In the genomic region with DNA sequence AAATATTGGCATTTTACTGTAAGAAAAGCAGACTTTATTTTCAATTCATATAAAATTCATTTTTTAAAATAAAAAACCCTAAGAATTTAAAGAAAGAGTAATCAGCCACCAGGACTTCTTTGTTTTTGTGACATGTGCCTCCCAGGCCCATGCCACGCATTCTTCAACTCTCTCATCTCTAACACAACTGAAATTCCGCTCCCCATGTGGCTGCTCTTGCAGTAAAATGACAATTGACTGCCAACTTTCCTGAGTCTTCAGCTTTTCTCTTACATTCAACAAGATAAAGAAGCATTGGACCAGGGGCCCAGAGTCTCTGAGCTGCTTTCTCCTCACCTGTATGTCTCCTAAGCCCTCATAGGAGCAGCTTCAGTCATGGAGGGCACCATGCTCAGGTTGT, we compare ENCODE assay signal across 17 cellular contexts.
DNase-seq lines count a peak whose midpoint lies in the region; ATAC-seq and TF ChIP-seq lines count a peak whose summit lies in the region.
"Had no signal": no experiment of that assay in that cellular context is flagged by ENCODE, and none has a peak within 500 bp of the region (broad histone marks: within the 10 kb centered on the region; RNA-seq: fewer than 3 reads in every experiment).

No MANE protein-coding gene starts in this region.

- H3K4me1 Mint-ChIP-seq in neural progenitor cell: peaks cover 5% of the 10 kb centered on the region

- H3F3A ChIP-seq in neural progenitor cell (ENCODE audit: low read depth): no peaks in the 10 kb centered on the region

- peaks cover 4% of the 10 kb centered on the region for H3K27me3 Mint-ChIP-seq in neural progenitor cell (ENCODE audit: insufficient read depth, low read depth)
- H3K27me3 Mint-ChIP-seq: CD4-positive, alpha-beta T cell had no signal

- peak overlapping the region in 9 of 11 experiments; percentile 1 to 53 (median 27); a peak in 10 of 22 replicates for H3K4me2 ChIP-seq in BLaER1 treated with 17β-estradiol and CSF1 and Interleukin-3, amounts not matched to agents 10 nM and 100 nM
- no peak overlapping the region for H3K4me2 ChIP-seq in neural progenitor cell
- H3K4me2 ChIP-seq: A549, KMS-11 had no signal

- H3K4me3 ChIP-seq in BLaER1 treated with 17β-estradiol and CSF1 and Interleukin-3, amounts not matched to agents 10 nM and 100 nM: no peak overlapping the region
- H3K4me3 ChIP-seq in HUES48 (ENCODE audit: low read depth, low read length) (no peak overlapping the region), ectodermal cell (ENCODE audit: insufficient read depth, low read depth, low read length) (no peak overlapping the region), neural progenitor cell (no peak overlapping the region), gastrocnemius medialis (no peak overlapping the region)
- H3K4me3 ChIP-seq: A549, BLaER1, GM23248 had no signal

- intact Hi-C loops in gastrocnemius medialis (cut with DNase I; ENCODE audit: low total_unique reads): no loop called here

- TF ChIP-seq CTCF in neural progenitor cell (IDR thresholded peaks at IDR 0.05) (no peak), gastrocnemius medialis (IDR thresholded peaks at IDR 0.05 in 4 of 5, conservative IDR thresholded peaks at IDR 0.05 in 1 of 5) (no peak)

- no peaks in the 10 kb centered on the region for H3K36me3 Mint-ChIP-seq in neural progenitor cell

- no peak overlapping the region for H3K27ac ChIP-seq in BLaER1 treated with 17β-estradiol and CSF1 and Interleukin-3, amounts not matched to agents 10 nM and 100 nM
- peak overlapping the region; percentile 63 for H3K27ac ChIP-seq in HUES48 (ENCODE audit: low read depth, low read length)
- peak overlapping the region; percentile 75 for H3K27ac ChIP-seq in ectodermal cell (ENCODE audit: insufficient read depth, low read depth, low read length, poor library complexity, severe bottlenecking)
- H3K27ac ChIP-seq in neural progenitor cell: no peak overlapping the region
- no peak overlapping the region for H3K27ac ChIP-seq in gastrocnemius medialis
- H3K27ac ChIP-seq: 22Rv1, A549, BLaER1, GM23248, KMS-11 had no signal

- DNase-seq in neural progenitor cell (ENCODE audit: low spot score) (peak; percentile 19), amniotic stem cell (lab: John Stamatoyannopoulos, UW) (no peak), KBM-7 (no peak), gastrocnemius medialis (no peak)
- DNase-seq: Caco-2; CD4-positive, alpha-beta T cell; GDM1; GM23248; H7 had no signal

- ATAC-seq in gastrocnemius medialis (no peak), HG03565 (IDR thresholded peaks at IDR 0.05; ENCODE audit: unreplicated experiment) (no peak)

- no peaks in the 10 kb centered on the region for H3K27me3 ChIP-seq in BLaER1 treated with 17β-estradiol and CSF1 and Interleukin-3, amounts not matched to agents 10 nM and 100 nM
- H3K27me3 ChIP-seq in HUES48 (ENCODE audit: control insufficient read depth, insufficient read depth, low read length) (no peaks in the 10 kb centered on the region), ectodermal cell (ENCODE audit: control insufficient read depth, insufficient read depth, low read length, poor library complexity, severe bottlenecking) (no peaks in the 10 kb centered on the region), neural progenitor cell (no peaks in the 10 kb centered on the region), gastrocnemius medialis (no peaks in the 10 kb centered on the region)
- H3K27me3 ChIP-seq: BLaER1 had no signal

- H3K36me3 ChIP-seq in BLaER1 treated with 17β-estradiol and CSF1 and Interleukin-3, amounts not matched to agents 10 nM and 100 nM: no peaks in the 10 kb centered on the region
- no peaks in the 10 kb centered on the region for H3K36me3 ChIP-seq in HUES48 (ENCODE audit: control insufficient read depth, insufficient read depth, low read length)
- no peaks in the 10 kb centered on the region for H3K36me3 ChIP-seq in ectodermal cell (ENCODE audit: control insufficient read depth, insufficient read depth, low read length)
- no peaks in the 10 kb centered on the region for H3K36me3 ChIP-seq in neural progenitor cell
- no peaks in the 10 kb centered on the region for H3K36me3 ChIP-seq in gastrocnemius medialis
- H3K36me3 ChIP-seq: BLaER1 had no signal

- H3K9me3 ChIP-seq in BLaER1 treated with 17β-estradiol and CSF1 and Interleukin-3, amounts not matched to agents 10 nM and 100 nM (replicated peaks in 1 of 11): no peaks in the 10 kb centered on the region
- H3K9me3 ChIP-seq in HUES48 (ENCODE audit: control insufficient read depth, insufficient read depth, low read length): no peaks in the 10 kb centered on the region
- H3K9me3 ChIP-seq in ectodermal cell (ENCODE audit: control insufficient read depth, low read length): no peaks in the 10 kb centered on the region
- H3K9me3 ChIP-seq in neural progenitor cell (ENCODE audit: low read depth): no peaks in the 10 kb centered on the region
- H3K9me3 ChIP-seq in gastrocnemius medialis: no peaks in the 10 kb centered on the region
- H3K9me3 ChIP-seq: A549, BLaER1, Caco-2 had no signal

- TF ChIP-seq POLR2A in gastrocnemius medialis (IDR thresholded peaks at IDR 0.05): no peak

- in situ Hi-C loops in KBM-7 (cut with MboI; ENCODE audit: low pct_unique_long_range_greater_than_20kb, low sequenced_read_pairs): no loop called here
- in situ Hi-C loops in gastrocnemius medialis (cut with MboI; ENCODE audit: low sequenced_read_pairs in 4 of 4): no loop called here

- H3K79me2 ChIP-seq in neural progenitor cell (ENCODE audit: low read depth): no peaks in the 10 kb centered on the region

- H3K4me3 Mint-ChIP-seq in neural progenitor cell: no peak overlapping the region
- H3K4me3 Mint-ChIP-seq: CD4-positive, alpha-beta T cell had no signal

- H4K20me1 ChIP-seq in BLaER1 treated with 17β-estradiol and CSF1 and Interleukin-3, amounts not matched to agents 10 nM and 100 nM: no peaks in the 10 kb centered on the region
- no peaks in the 10 kb centered on the region for H4K20me1 ChIP-seq in neural progenitor cell (ENCODE audit: low read depth)
- H4K20me1 ChIP-seq: BLaER1 had no signal

- H3K9me3 Mint-ChIP-seq in neural progenitor cell: no peaks in the 10 kb centered on the region
- H3K9me3 Mint-ChIP-seq: CD4-positive, alpha-beta T cell had no signal

- peaks cover 0 to 12% (median 10%) of the 10 kb centered on the region in 10 experiments; a peak in 13 of 20 replicates for H3K4me1 ChIP-seq in BLaER1 treated with 17β-estradiol and CSF1 and Interleukin-3, amounts not matched to agents 10 nM and 100 nM
- peaks cover 13% of the 10 kb centered on the region for H3K4me1 ChIP-seq in HUES48 (ENCODE audit: control insufficient read depth, insufficient read depth, low read length)
- H3K4me1 ChIP-seq in ectodermal cell (ENCODE audit: control insufficient read depth, insufficient read depth, low read length): peaks cover 17% of the 10 kb centered on the region
- no peaks in the 10 kb centered on the region for H3K4me1 ChIP-seq in neural progenitor cell
- H3K4me1 ChIP-seq in gastrocnemius medialis: no peaks in the 10 kb centered on the region
- H3K4me1 ChIP-seq: A549, Caco-2 had no signal

- H3K9ac ChIP-seq in BLaER1 treated with 17β-estradiol and CSF1 and Interleukin-3, amounts not matched to agents 10 nM and 100 nM: no peak overlapping the region
- H3K9ac ChIP-seq in HUES48 (ENCODE audit: low read depth, low read length): no peak overlapping the region
- no peak overlapping the region for H3K9ac ChIP-seq in neural progenitor cell
- H3K9ac ChIP-seq: BLaER1, GM23248, KMS-11 had no signal

- 66 to 73% methylated on average over 2 of the region's 2 CpGs for WGBS in ectodermal cell, 2 experiments

- H2AFZ ChIP-seq in neural progenitor cell (replicated peaks): peak overlapping the region; percentile 50
- H2AFZ ChIP-seq: GM23248 had no signal

- H3K27ac Mint-ChIP-seq in neural progenitor cell: no peak overlapping the region
- H3K27ac Mint-ChIP-seq: CD4-positive, alpha-beta T cell had no signal

Comparison
In these comparisons a context has a peak if more than half of its experiments do, and no peak if none do; other contexts are left out.
1. H3K27ac ChIP-seq: peak in HUES48 (single experiment) and ectodermal cell (single experiment); none in BLaER1 treated with 17β-estradiol and CSF1 and Interleukin-3, amounts not matched to agents 10 nM and 100 nM (0 of 11), neural progenitor cell (single experiment) and gastrocnemius medialis (0 of 4).